ENCODE assay signal across 8 cellular contexts in genomic region chr7:74083117-74083876, GRCh38. TPM values are rescaled to one million over a fixed set of nuclear protein-coding genes. Genes with fewer than 3 reads are reported as not detected.
DNase-seq lines count a peak whose midpoint lies in the region; ATAC-seq and TF ChIP-seq lines count a peak whose summit lies in the region.

Gene LIMK1, plus strand, starts transcription at chr7:74083804. Its CDS starts 187 bp downstream, at chr7:74083991.

- H3K9me3 ChIP-seq in DND-41 (ENCODE audit: insufficient read depth, low read length, severe bottlenecking) (no peaks in the 10 kb centered on the region), Loucy (ENCODE audit: insufficient read depth, low read depth, low read length) (no peaks in the 10 kb centered on the region), gastroesophageal sphincter (no peaks in the 10 kb centered on the region), neutrophil (no peaks in the 10 kb centered on the region), subcutaneous abdominal adipose tissue (ENCODE audit: control insufficient read depth in 5 of 5, low read length in 5 of 5) (no peaks in the 10 kb centered on the region)

- no CpG with 5 or more reads among the region's 71 CpGs for WGBS in gastroesophageal sphincter (ENCODE audit: low coverage in 1 of 2), 2 donors

- peak within 1 kb of the TSS; percentile 92 for H3K4me2 ChIP-seq in DND-41 (ENCODE audit: insufficient read depth, low read length)
- peak within 1 kb of the TSS; percentile 84 for H3K4me2 ChIP-seq in Loucy (ENCODE audit: low read depth, low read length, poor library complexity, severe bottlenecking)

- H3K9me2 ChIP-seq in Loucy (replicated peaks; ENCODE audit: low read depth, low read length), result no peaks in the 10 kb centered on the region

- DNase-seq in DND-41 (peak; percentile 87), SK-N-DZ (ENCODE audit: low spot score) (peak; percentile 81)
- DNase-seq in activated naive CD4-positive, alpha-beta T cell treated with Interleukin-2 at 50 U/mL for 16 hours, result peak; percentile 83

- H2AFZ ChIP-seq in DND-41 (ENCODE audit: low read depth, low read length) (peak within 1 kb of the TSS; percentile 86), Loucy (ENCODE audit: low read length) (peak within 1 kb of the TSS; percentile 88)

- H3K36me3 ChIP-seq in DND-41 (ENCODE audit: insufficient read depth, low read length) (peaks cover 5% of the 10 kb centered on the region), Loucy (ENCODE audit: insufficient read depth, low read length) (no peaks in the 10 kb centered on the region), gastroesophageal sphincter (peaks cover 0 to 16% of the 10 kb centered on the region in 2 donors), neutrophil (no peaks in the 10 kb centered on the region), subcutaneous abdominal adipose tissue (ENCODE audit: control insufficient read depth in 5 of 5, insufficient read depth in 5 of 5, low read length in 5 of 5) (peaks cover 0 to 5% (median 2%) of the 10 kb centered on the region in 5 donors)

- H3K27me3 ChIP-seq in DND-41 (ENCODE audit: insufficient read depth, low read length, poor library complexity), result no peaks in the 10 kb centered on the region
- H3K27me3 ChIP-seq in Loucy (ENCODE audit: insufficient read depth, low read length, poor library complexity, severe bottlenecking), result no peaks in the 10 kb centered on the region
- H3K27me3 ChIP-seq in gastroesophageal sphincter, result no peaks in the 10 kb centered on the region
- peaks cover 15% of the 10 kb centered on the region for H3K27me3 ChIP-seq in neutrophil
- no peaks in the 10 kb centered on the region for H3K27me3 ChIP-seq in subcutaneous abdominal adipose tissue (ENCODE audit: control insufficient read depth in 5 of 5, insufficient read depth in 4 of 5, low read length in 5 of 5)

- TF ChIP-seq CTCF in DND-41 (IDR thresholded peaks at IDR 0.05; ENCODE audit: borderline replicate concordance, extremely low read depth, low read length, poor library complexity, severe bottlenecking) (no peak), Loucy (conservative IDR thresholded peaks at IDR 0.05; ENCODE audit: low read length) (no peak), gastroesophageal sphincter (IDR thresholded peaks at IDR 0.05) (no peak), neutrophil (IDR thresholded peaks at IDR 0.05) (no peak)

- ATAC-seq in DND-41 (ENCODE audit: insufficient read depth, low read depth) (peak; percentile 91), GM21825 (IDR thresholded peaks at IDR 0.05; ENCODE audit: unreplicated experiment) (peak; percentile 57), gastroesophageal sphincter (peak; percentile 87)

- H3K27ac ChIP-seq in DND-41 (ENCODE audit: low read length) (peak within 1 kb of the TSS; percentile 75), gastroesophageal sphincter (peak within 1 kb of the TSS in 3 of 4 donors; percentile 58 to 75 (median 62)), neutrophil (peak within 1 kb of the TSS; percentile 32), subcutaneous abdominal adipose tissue (ENCODE audit: low read depth, low read length) (no peak within 1 kb of the TSS)

- H3F3A ChIP-seq in Loucy (ENCODE audit: low read depth), result no peaks in the 10 kb centered on the region

- TF ChIP-seq EP300 in gastroesophageal sphincter (IDR thresholded peaks at IDR 0.05), result no peak

- peaks cover 21% of the 10 kb centered on the region for H3K4me1 ChIP-seq in DND-41 (ENCODE audit: insufficient read depth, low read length)
- H3K4me1 ChIP-seq in Loucy (ENCODE audit: insufficient read depth, low read length, poor library complexity, severe bottlenecking), result peaks cover 16% of the 10 kb centered on the region
- H3K4me1 ChIP-seq in gastroesophageal sphincter, result peaks cover 0 to 22% (median 9%) of the 10 kb centered on the region in 3 donors
- peaks cover 12 to 16% of the 10 kb centered on the region in 2 experiments for H3K4me1 ChIP-seq in neutrophil (ENCODE audit: control insufficient read depth in 1 of 2, insufficient read depth in 1 of 2, low read depth in 1 of 2, low read length in 1 of 2)
- H3K4me1 ChIP-seq in subcutaneous abdominal adipose tissue (ENCODE audit: control insufficient read depth in 5 of 5, insufficient read depth in 5 of 5, low read length in 5 of 5), result peaks cover 3 to 24% (median 20%) of the 10 kb centered on the region in 5 donors

- no peaks in the 10 kb centered on the region for H4K20me1 ChIP-seq in DND-41 (ENCODE audit: insufficient read depth, low read length)
- no peaks in the 10 kb centered on the region for H4K20me1 ChIP-seq in Loucy (ENCODE audit: insufficient read depth, low read length, poor library complexity, severe bottlenecking)

- H3K4me3 ChIP-seq in DND-41 (ENCODE audit: low read depth in 1 of 2, low read length in 2 of 2), result peak within 1 kb of the TSS; percentile 60 to 65; a peak in 3 of 4 replicates
- H3K4me3 ChIP-seq in Loucy (ENCODE audit: low read length, poor library complexity, severe bottlenecking), result peak within 1 kb of the TSS; percentile 76
- H3K4me3 ChIP-seq in gastroesophageal sphincter, result peak within 1 kb of the TSS; percentile 89 to 92
- peak within 1 kb of the TSS; percentile 61 to 80 for H3K4me3 ChIP-seq in neutrophil (ENCODE audit: low read depth in 1 of 2, low read length in 1 of 2)
- peak within 1 kb of the TSS; percentile 53 to 63 (median 55) for H3K4me3 ChIP-seq in subcutaneous abdominal adipose tissue (ENCODE audit: low read depth in 1 of 5, low read length in 5 of 5)

- no peak for TF ChIP-seq POLR2A in gastroesophageal sphincter (IDR thresholded peaks at IDR 0.05)

- H3K9ac ChIP-seq in DND-41 (ENCODE audit: low read depth, low read length) (peak within 1 kb of the TSS; percentile 69), Loucy (ENCODE audit: low read depth, low read length, poor library complexity, severe bottlenecking) (peak within 1 kb of the TSS; percentile 80), subcutaneous abdominal adipose tissue (ENCODE audit: low read length in 5 of 5) (peak within 1 kb of the TSS in 4 of 5 donors; percentile 53 to 78 (median 74))

- H3K79me2 ChIP-seq in DND-41 (ENCODE audit: insufficient read depth, low read length) (peaks cover 9% of the 10 kb centered on the region; the same call in 1 of the 2 replicates), Loucy (ENCODE audit: insufficient read depth, low read length) (peaks cover 9% of the 10 kb centered on the region; the same call in 1 of the 2 replicates)

RNA-seq across cellular contexts. Expression of gene LIMK1, which starts in this region (rescaled TPM):
- 16.3 and 21.9 TPM in 2 replicates for polyA plus RNA-seq in SK-N-DZ (2014; cell fraction: cytosol; rRNA removed)
- 17.3 and 18.2 TPM in 2 replicates for polyA plus RNA-seq in SK-N-DZ (2014; cell fraction: nucleus; rRNA removed)
- total RNA-seq in gastroesophageal sphincter, result 10 to 100 TPM in 3 of 4 donors, 1 to 10 TPM in 1; 7.2 to 20.6 (median 13.2) TPM
